ENCODE assay signal across 8 cellular contexts in the genomic region with DNA sequence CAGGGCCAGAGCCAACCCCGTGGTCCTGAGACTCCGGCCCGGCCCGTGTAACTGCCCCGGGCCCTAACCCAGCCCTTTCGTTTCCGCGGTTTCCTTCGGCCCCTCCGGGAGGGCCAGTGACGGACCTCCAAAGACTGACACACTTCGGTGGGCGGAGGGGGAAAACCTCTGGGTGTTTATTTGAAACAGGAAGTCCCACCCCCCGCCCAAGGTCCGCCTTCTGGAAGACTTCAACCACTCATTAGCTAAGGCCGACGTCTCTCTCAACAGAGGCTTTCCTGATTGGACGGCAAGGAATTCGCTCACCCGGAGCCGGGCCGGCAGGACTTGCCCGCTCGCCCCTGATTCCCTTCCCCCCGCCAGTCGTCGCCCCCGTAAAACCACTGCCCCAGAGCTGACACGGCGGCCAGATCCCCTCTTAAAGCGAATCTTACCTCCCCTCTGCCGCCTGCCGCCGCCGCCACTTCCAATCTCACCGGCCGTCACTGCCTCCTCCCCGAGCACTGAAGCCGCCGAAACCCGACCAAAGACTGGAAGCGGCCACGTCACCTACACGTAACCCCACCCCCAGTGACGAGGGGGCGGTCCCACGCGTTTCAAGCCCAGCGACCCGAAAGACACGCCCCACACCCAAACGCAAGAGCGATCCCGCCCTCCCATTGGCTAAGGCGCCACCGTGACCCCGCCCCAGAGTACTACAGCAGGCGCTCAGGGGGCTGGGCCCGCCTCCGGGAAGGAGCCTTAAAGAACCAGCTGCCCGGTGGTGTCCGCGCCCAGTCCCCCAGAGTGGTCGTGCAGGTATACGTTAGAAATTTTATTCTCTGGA. TPM values are rescaled to one million over a fixed set of nuclear protein-coding genes. Genes with fewer than 3 reads are reported as not detected.
DNase-seq lines count a peak whose midpoint lies in the region; ATAC-seq and TF ChIP-seq lines count a peak whose summit lies in the region.

TSS of gene STX5 (minus strand) at position 532 of the 826 bp plus-strand sequence. CDS start 808 bp downstream, outside the sequence.

- ATAC-seq in stimulated activated naive CD8-positive, alpha-beta T cell treated with anti-CD3 and anti-CD28 coated beads, Interleukin-15, amount 100 ng/mL, for 72 hours, result peak; percentile 94

- H3K9me3 Mint-ChIP-seq in nephron progenitor cell, result no peaks in the 10 kb centered on the region
- no peaks in the 10 kb centered on the region for H3K9me3 Mint-ChIP-seq in stimulated activated naive CD8-positive, alpha-beta T cell treated with anti-CD3 and anti-CD28 coated beads, Interleukin-15, amount 100 ng/mL, for 72 hours

- in situ Hi-C loops in HAP-1 (cut with MboI; ENCODE audit: low sequenced_read_pairs), result no loop called here

- DNase-seq in HAP-1 (ENCODE audit: low spot score in 2 of 2) (peak; percentile 97 to 100), MM.1S (peak; percentile 98), SIG-M5 (lab: John Stamatoyannopoulos, UW) (peak; percentile 76), activated gamma-delta T cell (lab: John Stamatoyannopoulos, UW) (peak; percentile 96), fibroblast of the aortic adventitia (ENCODE audit: low read depth) (peak; percentile 98), nephron progenitor cell (peak; percentile 99)
- peak; percentile 99 for DNase-seq in stimulated activated naive CD8-positive, alpha-beta T cell treated with anti-CD3 and anti-CD28 coated beads, Interleukin-15, amount 100 ng/mL, for 72 hours

- peak within 1 kb of the TSS; percentile 100 for H3K27ac Mint-ChIP-seq in nephron progenitor cell
- peak within 1 kb of the TSS; percentile 98 to 100 for H3K27ac Mint-ChIP-seq in stimulated activated naive CD8-positive, alpha-beta T cell treated with anti-CD3 and anti-CD28 coated beads, Interleukin-15, amount 100 ng/mL, for 72 hours

- peaks cover 3% of the 10 kb centered on the region; the same call in 1 of the 2 replicates for H3K4me1 ChIP-seq in ES-I3 (ENCODE audit: insufficient read depth, low read length)
- H3K4me1 ChIP-seq in HAP-1, result peaks cover 8% of the 10 kb centered on the region
- peaks cover 13% of the 10 kb centered on the region for H3K4me1 ChIP-seq in MM.1S (ENCODE audit: low read length)

- no peaks in the 10 kb centered on the region for H4K20me1 ChIP-seq in MM.1S (ENCODE audit: insufficient read depth, low read length)

- H3K4me3 Mint-ChIP-seq in nephron progenitor cell, result peak within 1 kb of the TSS; percentile 95
- H3K4me3 Mint-ChIP-seq in stimulated activated naive CD8-positive, alpha-beta T cell treated with anti-CD3 and anti-CD28 coated beads, Interleukin-15, amount 100 ng/mL, for 72 hours, result peak within 1 kb of the TSS; percentile 91

- H3K79me2 ChIP-seq in MM.1S (ENCODE audit: low read length), result peaks cover 85% of the 10 kb centered on the region

- H3K9ac ChIP-seq in ES-I3 (ENCODE audit: low read depth, low read length) (peak within 1 kb of the TSS; percentile 75), MM.1S (ENCODE audit: low read length) (peak within 1 kb of the TSS; percentile 97)

- H3K9me2 ChIP-seq in MM.1S (replicated peaks; ENCODE audit: insufficient read depth, low read length), result no peaks in the 10 kb centered on the region

- H3K4me1 Mint-ChIP-seq in nephron progenitor cell, result peaks cover 32% of the 10 kb centered on the region
- H3K4me1 Mint-ChIP-seq in stimulated activated naive CD8-positive, alpha-beta T cell treated with anti-CD3 and anti-CD28 coated beads, Interleukin-15, amount 100 ng/mL, for 72 hours, result peaks cover 63% of the 10 kb centered on the region

- peak within 1 kb of the TSS; percentile 85 for H3K27ac ChIP-seq in MM.1S (ENCODE audit: low read length)

- H2AFZ ChIP-seq in MM.1S (ENCODE audit: low read length), result peak within 1 kb of the TSS; percentile 59

- peaks cover 36% of the 10 kb centered on the region for H3K36me3 Mint-ChIP-seq in nephron progenitor cell (ENCODE audit: low read depth)

- H3K9me3 ChIP-seq in ES-I3 (ENCODE audit: control insufficient read depth, insufficient read depth, low read length) (no peaks in the 10 kb centered on the region), HAP-1 (no peaks in the 10 kb centered on the region), MM.1S (replicated peaks; ENCODE audit: insufficient read depth, low read length) (no peaks in the 10 kb centered on the region)

- peak within 1 kb of the TSS; percentile 99 for H3K4me3 ChIP-seq in HAP-1
- peak within 1 kb of the TSS; percentile 91 for H3K4me3 ChIP-seq in MM.1S (ENCODE audit: low read length)
- peak within 1 kb of the TSS; percentile 90 for H3K4me3 ChIP-seq in fibroblast of the aortic adventitia (ENCODE audit: low read depth, low read length)

- H3K36me3 ChIP-seq in ES-I3 (ENCODE audit: insufficient read depth, low read length) (peaks cover 7% of the 10 kb centered on the region), HAP-1 (replicated peaks) (peaks cover 54% of the 10 kb centered on the region), MM.1S (replicated peaks; ENCODE audit: insufficient read depth, low read length) (no peaks in the 10 kb centered on the region; the same call in 1 of the 2 replicates)

- no peak for TF ChIP-seq CTCF in MM.1S (IDR thresholded peaks at IDR 0.05; ENCODE audit: low read length)
- TF ChIP-seq CTCF in fibroblast of the aortic adventitia (IDR thresholded peaks at IDR 0.05; ENCODE audit: insufficient read depth, low read length), result no peak
- TF ChIP-seq CTCF in nephron progenitor cell (IDR thresholded peaks at IDR 0.05), result no peak

- H3F3A ChIP-seq in MM.1S (ENCODE audit: insufficient read depth, low read length), result peaks cover 19% of the 10 kb centered on the region

- H3K4me2 ChIP-seq in MM.1S (ENCODE audit: low read depth, low read length), result peak within 1 kb of the TSS; percentile 82

- H3K27me3 ChIP-seq in HAP-1 (ENCODE audit: low read depth) (no peaks in the 10 kb centered on the region), MM.1S (replicated peaks; ENCODE audit: insufficient read depth, low read length) (no peaks in the 10 kb centered on the region)

- H3K27me3 Mint-ChIP-seq in nephron progenitor cell (ENCODE audit: low read depth, poor library complexity), result peaks cover under 1% of the 10 kb centered on the region
- no peaks in the 10 kb centered on the region for H3K27me3 Mint-ChIP-seq in stimulated activated naive CD8-positive, alpha-beta T cell treated with anti-CD3 and anti-CD28 coated beads, Interleukin-15, amount 100 ng/mL, for 72 hours

RNA-seq across cellular contexts. Expression of gene STX5, which starts in this region (rescaled TPM):
- total RNA-seq in fibroblast of the aortic adventitia (ENCODE audit: low replicate concordance), result 20.4 and 42.8 TPM in 2 replicates

Comparison
In these comparisons a context has a peak if more than half of its experiments do, and no peak if none do; other contexts are left out.
1. Peak in every context shown above with its lines: DNase-seq, ATAC-seq, H3K4me3 ChIP-seq and H3K27ac ChIP-seq.